In genomic region chr4:35710343-35710742, GRCh38 we compare ENCODE assay signal across 7 cellular contexts.
"Had no signal": no experiment of that assay in that cellular context is flagged by ENCODE, and none has a peak within 500 bp of the region (broad histone marks: within the 10 kb centered on the region; RNA-seq: fewer than 3 reads in every experiment).

No MANE protein-coding gene starts in this region.

- DNase-seq: H9, HCEC 1CT, IMR-90 had no signal

- H3K27ac ChIP-seq: HL-60 had no signal

- H3K4me3 Mint-ChIP-seq: GM23338, H9 had no signal

- ATAC-seq: GM23338, HepG2, K562 had no signal

- H3K4me1 Mint-ChIP-seq: GM23338, H9 had no signal

- H3K27ac Mint-ChIP-seq: GM23338, H9 had no signal

- H3K4me3 ChIP-seq: GM23338, K562 had no signal
